ENCODE assay signal across 13 cellular contexts in genomic region chr2:151841025-151841424, GRCh38. TPM values are rescaled to one million over a fixed set of nuclear protein-coding genes. Genes with fewer than 3 reads are reported as not detected.
DNase-seq lines count a peak whose midpoint lies in the region; ATAC-seq and TF ChIP-seq lines count a peak whose summit lies in the region.
"Had no signal": no experiment of that assay in that cellular context is flagged by ENCODE, and none has a peak within 500 bp of the region (broad histone marks: within the 10 kb centered on the region; RNA-seq: fewer than 3 reads in every experiment).

No MANE protein-coding gene starts in this region.

- H3K9ac ChIP-seq in KMS-11 = no peak overlapping the region
- H3K9ac ChIP-seq: BLaER1 had no signal

- H4K20me1 ChIP-seq in KMS-11 (ENCODE audit: insufficient read depth) = no peaks in the 10 kb centered on the region
- H4K20me1 ChIP-seq: BLaER1 had no signal

- no peaks in the 10 kb centered on the region for H3K79me2 ChIP-seq in KMS-11 (ENCODE audit: insufficient read depth, low read depth)

- ATAC-seq in esophagus mucosa (peak; percentile 91), GM18867 (IDR thresholded peaks at IDR 0.05; ENCODE audit: unreplicated experiment) (no peak)
- ATAC-seq: Panc1 had no signal

- no peak for TF ChIP-seq CTCF in KMS-11 (conservative IDR thresholded peaks at IDR 0.05; ENCODE audit: low read depth, low read length)

- H3K27ac ChIP-seq in KMS-11 = no peak overlapping the region; the same call in 1 of the 2 replicates
- H3K27ac ChIP-seq: BLaER1 had no signal

- no peaks in the 10 kb centered on the region for H3K36me3 ChIP-seq in KMS-11 (ENCODE audit: insufficient read depth)
- H3K36me3 ChIP-seq: BLaER1 had no signal

- intact Hi-C loops in cardiac septum (cut with DNase I) = loop anchor here (5.0 kb wide), 1 partner anchor 66 kb away; no protein-coding TSS in a partner anchor

- H3K4me1 ChIP-seq in KMS-11 (ENCODE audit: low read depth, poor library complexity, severe bottlenecking) = peaks cover 20% of the 10 kb centered on the region

- peak overlapping the region; percentile 5; the same call in 1 of the 2 replicates for H2AFZ ChIP-seq in KMS-11 (ENCODE audit: low read depth)

- no peaks in the 10 kb centered on the region for H3K27me3 ChIP-seq in KMS-11 (ENCODE audit: insufficient read depth, low read depth)
- H3K27me3 ChIP-seq: BLaER1 had no signal

- DNase-seq in NOMO-1 treated with DMSO at 0.1 percent for 48 hours (lab: John Stamatoyannopoulos, UW; ENCODE audit: unreplicated experiment) (peak; percentile 30), glomerular visceral epithelial cell (ENCODE audit: extremely low spot score) (no peak), NCI-H748 treated with DMSO at 0.1 percent for 48 hours (lab: John Stamatoyannopoulos, UW) (no peak), cardiac septum (ENCODE audit: low spot score) (no peak)
- DNase-seq: CD8-positive, alpha-beta memory T cell; H7; NCI-H2029 had no signal

- peak overlapping the region; percentile 10; the same call in 1 of the 2 replicates for H3K4me2 ChIP-seq in KMS-11
- H3K4me2 ChIP-seq: BLaER1 had no signal

- H3K4me3 ChIP-seq in GM08714 (ENCODE audit: low read length) = peak overlapping the region; percentile 37; the same call in 1 of the 2 replicates
- no peak overlapping the region for H3K4me3 ChIP-seq in KMS-11 (IDR thresholded peaks at IDR 0.05; ENCODE audit: insufficient read depth, low read depth, low read length)
- H3K4me3 ChIP-seq: BLaER1 had no signal

RNA-seq across cellular contexts. Expression of gene ARL5A, which starts 12.8 kb away (rescaled TPM):
- total RNA-seq in esophagus mucosa (55.7 TPM), cardiac septum (60.9 TPM)
